13 cellular contexts compared by ENCODE assay signal in genomic region chr13:78102121-78102677, GRCh38.
A peak's percentile ranks its signal among the peaks of the same experiment; 100 is the strongest.
DNase-seq lines count a peak whose midpoint lies in the region; ATAC-seq and TF ChIP-seq lines count a peak whose summit lies in the region.
"Had no signal": no experiment of that assay in that cellular context is flagged by ENCODE, and none has a peak within 500 bp of the region (broad histone marks: within the 10 kb centered on the region; RNA-seq: fewer than 3 reads in every experiment).

No MANE protein-coding gene starts in this region.

- POLR2A ChIA-PET in activated CD4-positive, alpha-beta T cell treated with anti-CD3 and anti-CD28 coated beads for 36 hours (lab: Charles Lee) = no interaction called here

- H3K27me3 Mint-ChIP-seq in activated CD4-positive, alpha-beta T cell treated with anti-CD3 and anti-CD28 coated beads for 36 hours = peaks cover 3% of the 10 kb centered on the region
- H3K27me3 Mint-ChIP-seq: IgD-negative memory B cell; stimulated activated naive CD8-positive, alpha-beta T cell treated with anti-CD3 and anti-CD28 coated beads, Interleukin-15, Interleukin-2, amounts not matched to agents 100 ng/mL and 50 ng/mL, for 24 hours had no signal

- CTCF ChIA-PET in activated CD4-positive, alpha-beta T cell treated with anti-CD3 and anti-CD28 coated beads for 36 hours (lab: Charles Lee) = interaction anchor here (1.2 kb wide), 1 partner anchor 19 kb away, joined by 3 read pairs; no protein-coding TSS in a partner anchor

- H3K36me3 Mint-ChIP-seq in activated CD4-positive, alpha-beta T cell treated with anti-CD3 and anti-CD28 coated beads for 36 hours (ENCODE audit: low read depth) = no peaks in the 10 kb centered on the region
- H3K36me3 Mint-ChIP-seq: IgD-negative memory B cell; naive thymus-derived CD4-positive, alpha-beta T cell had no signal

- no peak overlapping the region for H3K4me3 Mint-ChIP-seq in activated CD4-positive, alpha-beta T cell treated with anti-CD3 and anti-CD28 coated beads for 36 hours
- H3K4me3 Mint-ChIP-seq: IgD-negative memory B cell; naive thymus-derived CD4-positive, alpha-beta T cell; stimulated activated naive CD8-positive, alpha-beta T cell treated with anti-CD3 and anti-CD28 coated beads, Interleukin-15, Interleukin-2, amounts not matched to agents 100 ng/mL and 50 ng/mL, for 24 hours had no signal

- H3K36me3 ChIP-seq in subcutaneous abdominal adipose tissue (ENCODE audit: control insufficient read depth in 5 of 5, insufficient read depth in 5 of 5, low read length in 5 of 5) = no peaks in the 10 kb centered on the region
- H3K36me3 ChIP-seq: breast epithelium had no signal

- ATAC-seq in GM19023 (IDR thresholded peaks at IDR 0.05; ENCODE audit: unreplicated experiment) = peak; percentile 54
- ATAC-seq in HG03095 (IDR thresholded peaks at IDR 0.05; ENCODE audit: unreplicated experiment) = no peak
- no peak for ATAC-seq in activated CD4-positive, alpha-beta T cell treated with anti-CD3 and anti-CD28 coated beads for 36 hours
- ATAC-seq: naive thymus-derived CD4-positive, alpha-beta T cell had no signal

- H3K4me1 ChIP-seq in subcutaneous abdominal adipose tissue (ENCODE audit: control insufficient read depth in 5 of 5, insufficient read depth in 5 of 5, low read length in 5 of 5) = peaks cover 2 to 17% (median 7%) of the 10 kb centered on the region in 5 donors
- H3K4me1 ChIP-seq: breast epithelium had no signal

- no peaks in the 10 kb centered on the region for H3K27me3 ChIP-seq in subcutaneous abdominal adipose tissue (ENCODE audit: control insufficient read depth in 5 of 5, insufficient read depth in 4 of 5, low read length in 5 of 5)
- H3K27me3 ChIP-seq: breast epithelium had no signal

- H3K9me3 ChIP-seq in subcutaneous abdominal adipose tissue (ENCODE audit: control insufficient read depth in 5 of 5, low read length in 5 of 5) = no peaks in the 10 kb centered on the region
- H3K9me3 ChIP-seq: breast epithelium had no signal

- intact Hi-C loops in activated CD4-positive, alpha-beta T cell treated with anti-CD3 and anti-CD28 coated beads for 36 hours (cut with DNase I, micrococcal nuclease) = no loop called here

- no peak overlapping the region for H3K27ac Mint-ChIP-seq in activated CD4-positive, alpha-beta T cell treated with anti-CD3 and anti-CD28 coated beads for 36 hours
- H3K27ac Mint-ChIP-seq: IgD-negative memory B cell; naive thymus-derived CD4-positive, alpha-beta T cell; stimulated activated naive CD8-positive, alpha-beta T cell treated with anti-CD3 and anti-CD28 coated beads, Interleukin-15, Interleukin-2, amounts not matched to agents 100 ng/mL and 50 ng/mL, for 24 hours had no signal

- no peak for TF ChIP-seq CTCF in foreskin fibroblast (IDR thresholded peaks at IDR 0.05; ENCODE audit: low read depth, low read length)

- H3K4me1 Mint-ChIP-seq in activated CD4-positive, alpha-beta T cell treated with anti-CD3 and anti-CD28 coated beads for 36 hours = no peaks in the 10 kb centered on the region
- H3K4me1 Mint-ChIP-seq: IgD-negative memory B cell; naive thymus-derived CD4-positive, alpha-beta T cell had no signal

- H3K9ac ChIP-seq in subcutaneous abdominal adipose tissue (ENCODE audit: low read length in 5 of 5) = no peak overlapping the region

- peak; percentile 82 for DNase-seq in NOMO-1 treated with DMSO at 0.1 percent for 48 hours (lab: John Stamatoyannopoulos, UW; ENCODE audit: unreplicated experiment)
- DNase-seq in foreskin fibroblast = peak; percentile 31 to 74
- no peak for DNase-seq in D341Med (ENCODE audit: low spot score)
- no peak for DNase-seq in HT-29 (ENCODE audit: low spot score)
- DNase-seq in activated CD4-positive, alpha-beta T cell treated with anti-CD3 and anti-CD28 coated beads for 36 hours = no peak
- DNase-seq: naive thymus-derived CD4-positive, alpha-beta T cell; T-helper 2 cell had no signal

- H3K4me3 ChIP-seq in foreskin fibroblast (ENCODE audit: low read depth in 1 of 2, low read length in 2 of 2) = no peak overlapping the region
- H3K4me3 ChIP-seq in subcutaneous abdominal adipose tissue (ENCODE audit: low read depth in 1 of 5, low read length in 5 of 5) = no peak overlapping the region
- H3K4me3 ChIP-seq: breast epithelium had no signal

- H3K9me3 Mint-ChIP-seq in activated CD4-positive, alpha-beta T cell treated with anti-CD3 and anti-CD28 coated beads for 36 hours (ENCODE audit: low read depth) = no peaks in the 10 kb centered on the region
- H3K9me3 Mint-ChIP-seq: IgD-negative memory B cell; stimulated activated naive CD8-positive, alpha-beta T cell treated with anti-CD3 and anti-CD28 coated beads, Interleukin-15, Interleukin-2, amounts not matched to agents 100 ng/mL and 50 ng/mL, for 24 hours had no signal

- peak overlapping the region; percentile 51 for H3K27ac ChIP-seq in subcutaneous abdominal adipose tissue (ENCODE audit: low read depth, low read length)
- H3K27ac ChIP-seq: breast epithelium had no signal

Comparison
In these comparisons a context has a peak if more than half of its experiments do, and no peak if none do; other contexts are left out.
1. DNase-seq: peak in NOMO-1 treated with DMSO at 0.1 percent for 48 hours (single experiment) and foreskin fibroblast (2 of 2); none in D341Med (single experiment), HT-29 (single experiment) and activated CD4-positive, alpha-beta T cell treated with anti-CD3 and anti-CD28 coated beads for 36 hours (single experiment).